Comparison of ENCODE assay signal across 1 cellular context in genomic region chrX:107118322-107119147, GRCh38.
TF ChIP-seq lines count a peak whose summit lies in the region.

TSS of gene RBM41 (minus strand) at chrX:107118822. CDS start at chrX:107118773, 49 bp downstream.

TF ChIP-seq in GM12878, 131 proteins besides CTCF, POLR2A, EP300 and RAD21 (continued from another document):
- no peak for TF ChIP-seq ZBTB33 (IDR thresholded peaks at IDR 0.05)
- TF ChIP-seq KDM1A (IDR thresholded peaks at IDR 0.05; ENCODE audit: borderline replicate concordance) = no peak
- TF ChIP-seq TARDBP (IDR thresholded peaks at IDR 0.05; ENCODE audit: borderline replicate concordance) = peak; percentile 52; the same call in 1 of the 2 replicates
- TF ChIP-seq CREB1 (IDR thresholded peaks at IDR 0.05; ENCODE audit: low read depth) = peak; percentile 70
- TF ChIP-seq ZBED1 (IDR thresholded peaks at IDR 0.05; ENCODE audit: borderline replicate concordance) = no peak
- TF ChIP-seq STAT3 (IDR thresholded peaks at IDR 0.05; ENCODE audit: low read depth, low read length) = no peak
- TF ChIP-seq SIX5 (IDR thresholded peaks at IDR 0.05; ENCODE audit: low read depth, low read length, severe bottlenecking) = peak; percentile 92
- peak; percentile 66; the same call in 1 of the 2 replicates for TF ChIP-seq MLLT1 (IDR thresholded peaks at IDR 0.05)
- TF ChIP-seq YBX1 (IDR thresholded peaks at IDR 0.05) = no peak
- TF ChIP-seq USF2 (IDR thresholded peaks at IDR 0.05; ENCODE audit: borderline replicate concordance, low read depth, low read length) = no peak
- TF ChIP-seq ATF3 (IDR thresholded peaks at IDR 0.05; ENCODE audit: borderline replicate concordance, extremely low read depth, low read depth, low read length) = no peak
- peak; percentile 29; the same call in 1 of the 2 replicates for TF ChIP-seq RUNX3 (IDR thresholded peaks at IDR 0.05; ENCODE audit: low read length)
- TF ChIP-seq SREBF1 (IDR thresholded peaks at IDR 0.05; ENCODE audit: low read length) = 0 out of 2 replicates have a peak, but pooled peaks have one; percentile 40
- TF ChIP-seq YY1 (IDR thresholded peaks at IDR 0.05; ENCODE audit: low read depth, low read length) = peak; percentile 78
